Comparison of ENCODE assay signal across 1 cellular context in genomic region chr1:150532860-150533259, GRCh38.
TF ChIP-seq lines count a peak whose summit lies in the region.

No MANE protein-coding gene starts in this region.

TF ChIP-seq in IMR-90, 13 proteins besides CTCF, POLR2A, EP300 and RAD21:
- TF ChIP-seq RFX5 (IDR thresholded peaks at IDR 0.05; ENCODE audit: low read depth, low read length), result no peak
- no peak for TF ChIP-seq USF2 (IDR thresholded peaks at IDR 0.05; ENCODE audit: low read depth, low read length)
- TF ChIP-seq ELK1 (IDR thresholded peaks at IDR 0.05; ENCODE audit: borderline replicate concordance, low read depth, low read length), result no peak
- TF ChIP-seq RCOR1 (IDR thresholded peaks at IDR 0.05; ENCODE audit: insufficient replicate concordance, low read length), result no peak
- TF ChIP-seq MXI1 (IDR thresholded peaks at IDR 0.05; ENCODE audit: borderline replicate concordance, low read depth, low read length), result no peak
- TF ChIP-seq MAZ (IDR thresholded peaks at IDR 0.05; ENCODE audit: borderline replicate concordance, low read depth, low read length), result no peak
- TF ChIP-seq CHD1 (IDR thresholded peaks at IDR 0.05; ENCODE audit: low read depth, low read length), result no peak
- no peak for TF ChIP-seq MAFK (IDR thresholded peaks at IDR 0.05; ENCODE audit: low read depth, low read length)
- no peak for TF ChIP-seq BHLHE40 (IDR thresholded peaks at IDR 0.05; ENCODE audit: low read depth, low read length)
- no peak for TF ChIP-seq NFE2L2 (IDR thresholded peaks at IDR 0.05; ENCODE audit: low read depth, low read length)
- no peak for TF ChIP-seq CEBPB (IDR thresholded peaks at IDR 0.05; ENCODE audit: low read depth, low read length)
- no peak for TF ChIP-seq FOS (IDR thresholded peaks at IDR 0.05; ENCODE audit: low read depth, low read length)
TF ChIP-seq in IMR-90: peak in this region for 0.
